In the genomic region with DNA sequence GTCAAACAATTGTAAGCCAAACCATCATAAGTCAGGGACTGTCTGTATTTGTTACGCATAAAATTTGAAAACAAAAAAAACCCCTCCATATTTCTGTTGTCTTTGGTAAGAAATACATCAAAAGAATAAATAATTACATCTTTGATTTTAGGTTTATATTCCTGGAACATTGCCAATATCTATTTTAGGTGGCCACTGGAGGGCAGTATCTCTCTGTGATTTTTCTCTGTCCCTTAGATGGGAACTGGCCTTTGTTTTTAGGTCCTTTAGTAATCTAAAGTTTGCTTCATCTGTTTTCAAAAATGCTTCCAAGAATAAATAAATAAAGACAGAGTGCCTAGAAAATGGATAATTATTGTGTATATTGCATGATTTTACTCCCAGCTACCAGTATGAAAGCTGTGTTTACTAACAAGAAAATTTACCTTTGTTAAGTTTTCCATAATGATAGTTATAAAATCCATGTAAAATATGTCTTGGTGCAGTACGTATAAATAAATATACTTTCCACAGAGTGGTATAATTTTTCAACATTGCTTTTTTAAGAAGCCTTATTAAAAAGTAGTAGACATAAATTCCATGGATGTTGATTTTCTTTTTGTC, we compare ENCODE assay signal across 8 cellular contexts.
DNase-seq lines count a peak whose midpoint lies in the region; ATAC-seq and TF ChIP-seq lines count a peak whose summit lies in the region.

No MANE protein-coding gene starts in this region.

- CTCF ChIA-PET in Panc1 (lab: Charles Lee): no interaction called here

- no peak overlapping the region for H3K27ac ChIP-seq in GM23248
- no peak overlapping the region for H3K27ac ChIP-seq in Panc1 (ENCODE audit: low read length)
- H3K27ac ChIP-seq in esophagus squamous epithelium: no peak overlapping the region
- H3K27ac ChIP-seq in psoas muscle: no peak overlapping the region

- H3K4me2 ChIP-seq in GM23248 (ENCODE audit: unreplicated experiment): no peak overlapping the region

- H3K27me3 ChIP-seq in BE2C: no peaks in the 10 kb centered on the region
- H3K27me3 ChIP-seq in GM23248 (replicated peaks; ENCODE audit: insufficient read depth): no peaks in the 10 kb centered on the region
- no peaks in the 10 kb centered on the region for H3K27me3 ChIP-seq in Panc1 (ENCODE audit: control insufficient read depth, insufficient read depth, low read length)
- H3K27me3 ChIP-seq in esophagus squamous epithelium: no peaks in the 10 kb centered on the region
- no peaks in the 10 kb centered on the region for H3K27me3 ChIP-seq in psoas muscle (ENCODE audit: insufficient read depth in 3 of 3, low read length in 2 of 3)

- BruUV-seq in Panc1 (replicated peaks; lab: Mats Ljungman, UMichigan): no TSS peak

- in situ Hi-C loops in GM23248 (cut with MboI): loop anchor here (5.0 kb wide), 1 partner anchor 332 kb away; no protein-coding TSS in a partner anchor
- in situ Hi-C loops in Panc1 (cut with HindIII; ENCODE audit: low pct_unique_long_range_greater_than_20kb, low sequenced_read_pairs): no loop called here

- intact Hi-C loops in Panc1 (cut with micrococcal nuclease; ENCODE audit: unreplicated experiment) (loop anchor here (1.0 to 10.0 kb wide), 2 partner anchors 382 to 784 kb away; no protein-coding TSS in a partner anchor), esophagus squamous epithelium (cut with DNase I) (loop anchor here (10.0 kb wide), 2 partner anchors 224 to 344 kb away; no protein-coding TSS in a partner anchor), psoas muscle (cut with DNase I) (loop anchor here (2.0 to 10.0 kb wide), 3 partner anchors 226 to 574 kb away; no protein-coding TSS in a partner anchor)

- H3K79me2 ChIP-seq in GM23248 (ENCODE audit: insufficient read depth): no peaks in the 10 kb centered on the region

- H3K4me3 ChIP-seq in BE2C (ENCODE audit: low read depth, low read length) (no peak overlapping the region), GM23248 (no peak overlapping the region), Panc1 (ENCODE audit: low read depth in 2 of 2, low read length in 2 of 2) (no peak overlapping the region), esophagus squamous epithelium (no peak overlapping the region), psoas muscle (no peak overlapping the region)

- ATAC-seq in Panc1: no peak
- ATAC-seq in psoas muscle: peak in 2 of 4 donors; percentile 56 to 68
- no peak for ATAC-seq in HG03196 (IDR thresholded peaks at IDR 0.05; ENCODE audit: unreplicated experiment)
- no peak for ATAC-seq in GM18858 (IDR thresholded peaks at IDR 0.05; ENCODE audit: unreplicated experiment)

- WGBS in GM23248 (ENCODE audit: low coverage in 1 of 2, low lambda C conversion rate in 2 of 2, missing lambda C conversion rate in 2 of 2), 2 experiments: 0 to 8% methylated on average over 2 of the region's 2 CpGs
- WGBS in esophagus squamous epithelium, 2 donors: 26 to 44% methylated on average over 2 of the region's 2 CpGs
- WGBS in psoas muscle, 3 donors: 35 to 48% (median 39%) methylated on average over 2 of the region's 2 CpGs

- no peak for TF ChIP-seq POLR2A in esophagus squamous epithelium (IDR thresholded peaks at IDR 0.05)

- H3K36me3 ChIP-seq in BE2C (peaks cover 95% of the 10 kb centered on the region), GM23248 (ENCODE audit: low read depth) (no peaks in the 10 kb centered on the region), Panc1 (ENCODE audit: control insufficient read depth, insufficient read depth, low read length) (no peaks in the 10 kb centered on the region), esophagus squamous epithelium (peaks cover 0 to 3% (median 0%) of the 10 kb centered on the region in 3 donors), psoas muscle (ENCODE audit: insufficient read depth in 1 of 2, low read depth in 1 of 2) (peaks cover 0 to 4% of the 10 kb centered on the region in 2 donors)

- TF ChIP-seq CTCF in BE2C (IDR thresholded peaks at IDR 0.05; ENCODE audit: low read depth, low read length): peak; percentile 56
- peak; percentile 65; the same call in 1 of the 2 replicates for TF ChIP-seq CTCF in Panc1 (IDR thresholded peaks at IDR 0.05)
- TF ChIP-seq CTCF in esophagus squamous epithelium (IDR thresholded peaks at IDR 0.05): peak; percentile 14 to 79 (median 62)
- TF ChIP-seq CTCF in psoas muscle (IDR thresholded peaks at IDR 0.05): peak; percentile 83

- H4K20me1 ChIP-seq in GM23248 (ENCODE audit: insufficient read depth): no peaks in the 10 kb centered on the region

- H3K9me3 ChIP-seq in BE2C (no peaks in the 10 kb centered on the region), GM23248 (ENCODE audit: low read depth) (no peaks in the 10 kb centered on the region), Panc1 (ENCODE audit: control insufficient read depth, insufficient read depth, low read depth, low read length) (no peaks in the 10 kb centered on the region), esophagus squamous epithelium (no peaks in the 10 kb centered on the region), psoas muscle (no peaks in the 10 kb centered on the region)

- H2AFZ ChIP-seq in GM23248: no peak overlapping the region

- H3F3A ChIP-seq in GM23248 (ENCODE audit: insufficient read depth): no peaks in the 10 kb centered on the region

- no peaks in the 10 kb centered on the region for H3K9me2 ChIP-seq in GM23248 (ENCODE audit: insufficient read depth)

- DNase-seq in BE2C (no peak), GM23248 (peak; percentile 72), Panc1 (ENCODE audit: low read depth, low spot score) (no peak), esophagus squamous epithelium (lab: John Stamatoyannopoulos, UW) (no peak), psoas muscle (no peak)
- DNase-seq in activated CD4-positive, alpha-beta T cell treated with anti-CD3 and anti-CD28 coated beads, Interleukin-2, amount 50 U/mL, for 4 hours: no peak

- no peak overlapping the region for H3K9ac ChIP-seq in GM23248

- H3K4me1 ChIP-seq in BE2C: no peaks in the 10 kb centered on the region; the same call in 1 of the 2 replicates
- H3K4me1 ChIP-seq in GM23248 (ENCODE audit: insufficient read depth): no peaks in the 10 kb centered on the region
- no peaks in the 10 kb centered on the region for H3K4me1 ChIP-seq in Panc1 (ENCODE audit: control insufficient read depth, insufficient read depth, low read length)
- no peaks in the 10 kb centered on the region for H3K4me1 ChIP-seq in esophagus squamous epithelium
- no peaks in the 10 kb centered on the region for H3K4me1 ChIP-seq in psoas muscle

- POLR2A ChIA-PET in Panc1 (lab: Charles Lee): no interaction called here
